Comparison of ENCODE assay signal across 1 cellular context in the genomic region with DNA sequence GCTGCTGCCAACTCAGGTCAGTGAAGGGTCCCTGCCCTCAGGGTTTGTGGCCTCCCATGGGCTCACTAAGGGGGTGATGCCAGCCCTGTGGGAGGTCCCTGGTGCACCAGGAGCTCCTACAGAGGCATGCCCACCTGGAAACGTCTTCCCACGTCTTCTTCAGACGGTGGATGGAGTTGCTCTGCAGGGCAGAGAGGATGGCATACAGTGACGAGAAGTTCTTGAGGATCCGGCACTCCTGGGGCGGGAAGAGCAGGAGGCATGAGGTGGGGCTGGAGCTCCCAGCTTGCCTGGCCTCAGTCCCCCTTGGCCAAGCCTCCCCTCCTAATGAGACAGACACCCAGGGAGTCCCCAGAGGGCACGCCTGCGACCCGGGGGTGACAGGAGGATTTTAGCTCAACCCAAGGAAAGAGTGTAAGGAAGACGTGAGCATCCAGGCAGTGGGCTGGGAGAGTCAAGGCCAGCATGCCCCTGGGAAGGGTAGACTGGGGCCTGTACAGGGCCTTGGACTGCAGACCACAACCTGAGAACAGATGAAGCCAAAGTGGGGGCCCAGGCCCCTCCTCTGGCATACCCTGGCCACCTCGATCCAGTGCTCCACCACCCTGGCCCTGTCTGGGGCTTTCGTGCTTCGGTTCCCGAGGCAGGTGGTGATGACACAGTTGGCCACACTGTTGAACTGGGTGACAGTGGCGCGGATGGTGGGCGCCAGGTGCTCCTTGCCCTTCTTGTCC.
TF ChIP-seq lines count a peak whose summit lies in the region.

No MANE protein-coding gene starts in this region.

TF ChIP-seq in SK-N-SH, 30 proteins besides CTCF, POLR2A, EP300 and RAD21 (continued from another document):
- TF ChIP-seq, protein P1, sequence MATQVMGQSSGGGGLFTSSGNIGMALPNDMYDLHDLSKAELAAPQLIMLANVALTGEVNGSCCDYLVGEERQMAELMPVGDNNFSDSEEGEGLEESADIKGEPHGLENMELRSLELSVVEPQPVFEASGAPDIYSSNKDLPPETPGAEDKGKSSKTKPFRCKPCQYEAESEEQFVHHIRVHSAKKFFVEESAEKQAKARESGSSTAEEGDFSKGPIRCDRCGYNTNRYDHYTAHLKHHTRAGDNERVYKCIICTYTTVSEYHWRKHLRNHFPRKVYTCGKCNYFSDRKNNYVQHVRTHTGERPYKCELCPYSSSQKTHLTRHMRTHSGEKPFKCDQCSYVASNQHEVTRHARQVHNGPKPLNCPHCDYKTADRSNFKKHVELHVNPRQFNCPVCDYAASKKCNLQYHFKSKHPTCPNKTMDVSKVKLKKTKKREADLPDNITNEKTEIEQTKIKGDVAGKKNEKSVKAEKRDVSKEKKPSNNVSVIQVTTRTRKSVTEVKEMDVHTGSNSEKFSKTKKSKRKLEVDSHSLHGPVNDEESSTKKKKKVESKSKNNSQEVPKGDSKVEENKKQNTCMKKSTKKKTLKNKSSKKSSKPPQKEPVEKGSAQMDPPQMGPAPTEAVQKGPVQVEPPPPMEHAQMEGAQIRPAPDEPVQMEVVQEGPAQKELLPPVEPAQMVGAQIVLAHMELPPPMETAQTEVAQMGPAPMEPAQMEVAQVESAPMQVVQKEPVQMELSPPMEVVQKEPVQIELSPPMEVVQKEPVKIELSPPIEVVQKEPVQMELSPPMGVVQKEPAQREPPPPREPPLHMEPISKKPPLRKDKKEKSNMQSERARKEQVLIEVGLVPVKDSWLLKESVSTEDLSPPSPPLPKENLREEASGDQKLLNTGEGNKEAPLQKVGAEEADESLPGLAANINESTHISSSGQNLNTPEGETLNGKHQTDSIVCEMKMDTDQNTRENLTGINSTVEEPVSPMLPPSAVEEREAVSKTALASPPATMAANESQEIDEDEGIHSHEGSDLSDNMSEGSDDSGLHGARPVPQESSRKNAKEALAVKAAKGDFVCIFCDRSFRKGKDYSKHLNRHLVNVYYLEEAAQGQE (IDR thresholded peaks at IDR 0.05; ENCODE audit: low read depth, low read length) = no peak
- no peak for TF ChIP-seq TCF12 (IDR thresholded peaks at IDR 0.05)
- no peak for TF ChIP-seq RXRA (IDR thresholded peaks at IDR 0.05; ENCODE audit: borderline replicate concordance, low read depth)
- TF ChIP-seq POLR2AphosphoS5 (IDR thresholded peaks at IDR 0.05; ENCODE audit: low read depth, low read length) = no peak
- TF ChIP-seq, protein P2, sequence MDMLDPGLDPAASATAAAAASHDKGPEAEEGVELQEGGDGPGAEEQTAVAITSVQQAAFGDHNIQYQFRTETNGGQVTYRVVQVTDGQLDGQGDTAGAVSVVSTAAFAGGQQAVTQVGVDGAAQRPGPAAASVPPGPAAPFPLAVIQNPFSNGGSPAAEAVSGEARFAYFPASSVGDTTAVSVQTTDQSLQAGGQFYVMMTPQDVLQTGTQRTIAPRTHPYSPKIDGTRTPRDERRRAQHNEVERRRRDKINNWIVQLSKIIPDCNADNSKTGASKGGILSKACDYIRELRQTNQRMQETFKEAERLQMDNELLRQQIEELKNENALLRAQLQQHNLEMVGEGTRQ (IDR thresholded peaks at IDR 0.05; ENCODE audit: borderline replicate concordance, low read depth, low read length) = no peak
- no peak for TF ChIP-seq TAF1 (IDR thresholded peaks at IDR 0.05; ENCODE audit: borderline replicate concordance, low read depth, low read length)
- TF ChIP-seq, protein P3, sequence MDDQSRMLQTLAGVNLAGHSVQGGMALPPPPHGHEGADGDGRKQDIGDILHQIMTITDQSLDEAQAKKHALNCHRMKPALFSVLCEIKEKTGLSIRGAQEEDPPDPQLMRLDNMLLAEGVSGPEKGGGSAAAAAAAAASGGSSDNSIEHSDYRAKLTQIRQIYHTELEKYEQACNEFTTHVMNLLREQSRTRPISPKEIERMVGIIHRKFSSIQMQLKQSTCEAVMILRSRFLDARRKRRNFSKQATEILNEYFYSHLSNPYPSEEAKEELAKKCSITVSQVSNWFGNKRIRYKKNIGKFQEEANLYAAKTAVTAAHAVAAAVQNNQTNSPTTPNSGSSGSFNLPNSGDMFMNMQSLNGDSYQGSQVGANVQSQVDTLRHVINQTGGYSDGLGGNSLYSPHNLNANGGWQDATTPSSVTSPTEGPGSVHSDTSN (IDR thresholded peaks at IDR 0.05) = no peak
- no peak for TF ChIP-seq MXI1 (IDR thresholded peaks at IDR 0.05; ENCODE audit: low read depth, low read length)
- TF ChIP-seq RFX5 (IDR thresholded peaks at IDR 0.05; ENCODE audit: low read length) = no peak
